In genomic region chr18:35936951-35937350, GRCh38 we compare ENCODE assay signal across 18 cellular contexts.
"Had no signal": no experiment of that assay in that cellular context is flagged by ENCODE, and none has a peak within 500 bp of the region (broad histone marks: within the 10 kb centered on the region; RNA-seq: fewer than 3 reads in every experiment).

No MANE protein-coding gene starts in this region.

- H3K4me3 Mint-ChIP-seq: activated CD4-positive, alpha-beta T cell treated with anti-CD3 and anti-CD28 coated beads, Interleukin-2, amount 10 ng/mL, durations not matched to agents 7 days and 5 days; activated naive CD4-positive, alpha-beta T cell treated with anti-CD3 and anti-CD28 coated beads for 36 hours; activated naive CD8-positive, alpha-beta T cell treated with anti-CD3 and anti-CD28 coated beads, Interleukin-2, amount 50 U/mL, for 24 hours; activated T-cell treated with anti-CD3 and anti-CD28 coated beads, Interleukin-2, amount 50 U/mL, for 4 hours; nephron progenitor cell; stimulated activated naive CD8-positive, alpha-beta T cell treated with anti-CD3 and anti-CD28 coated beads, Interleukin-15, amount 100 ng/mL, for 72 hours had no signal

- H3K4me1 ChIP-seq: lower lobe of right lung had no signal

- H3K27me3 ChIP-seq: foreskin keratinocyte, hepatocyte had no signal

- H3K27ac ChIP-seq: foreskin keratinocyte, hepatocyte, lower lobe of right lung had no signal

- H3K36me3 ChIP-seq: lower lobe of right lung had no signal

- H3K4me1 Mint-ChIP-seq: activated CD4-positive, alpha-beta T cell treated with anti-CD3 and anti-CD28 coated beads, Interleukin-2, amount 10 ng/mL, durations not matched to agents 7 days and 5 days; activated naive CD8-positive, alpha-beta T cell treated with anti-CD3 and anti-CD28 coated beads, Interleukin-2, amount 50 U/mL, for 24 hours; nephron progenitor cell; stimulated activated naive CD8-positive, alpha-beta T cell treated with anti-CD3 and anti-CD28 coated beads, Interleukin-15, amount 100 ng/mL, for 72 hours had no signal

- ATAC-seq: activated naive CD8-positive, alpha-beta T cell treated with anti-CD3 and anti-CD28 coated beads, Interleukin-2, amount 50 U/mL, for 24 hours; activated T-cell treated with anti-CD3 and anti-CD28 coated beads, Interleukin-2, amount 50 U/mL, for 4 hours; foreskin keratinocyte; left colon; stimulated activated naive CD8-positive, alpha-beta T cell treated with anti-CD3 and anti-CD28 coated beads, Interleukin-15, amount 100 ng/mL, for 72 hours had no signal

- H3K9me3 Mint-ChIP-seq: activated CD4-positive, alpha-beta T cell treated with anti-CD3 and anti-CD28 coated beads, Interleukin-2, amount 10 ng/mL, durations not matched to agents 7 days and 5 days; activated naive CD4-positive, alpha-beta T cell treated with anti-CD3 and anti-CD28 coated beads for 36 hours; activated naive CD8-positive, alpha-beta T cell treated with anti-CD3 and anti-CD28 coated beads, Interleukin-2, amount 50 U/mL, for 24 hours; activated T-cell treated with anti-CD3 and anti-CD28 coated beads, Interleukin-2, amount 50 U/mL, for 4 hours; stimulated activated naive CD8-positive, alpha-beta T cell treated with anti-CD3 and anti-CD28 coated beads, Interleukin-15, amount 100 ng/mL, for 72 hours had no signal

- H3K27ac Mint-ChIP-seq: activated CD4-positive, alpha-beta T cell treated with anti-CD3 and anti-CD28 coated beads, Interleukin-2, amount 10 ng/mL, durations not matched to agents 7 days and 5 days; activated naive CD4-positive, alpha-beta T cell treated with anti-CD3 and anti-CD28 coated beads for 36 hours; activated naive CD8-positive, alpha-beta T cell treated with anti-CD3 and anti-CD28 coated beads, Interleukin-2, amount 50 U/mL, for 24 hours; nephron progenitor cell; progenitor cell of endocrine pancreas; stimulated activated naive CD8-positive, alpha-beta T cell treated with anti-CD3 and anti-CD28 coated beads, Interleukin-15, amount 100 ng/mL, for 72 hours had no signal

- DNase-seq: activated CD4-positive, alpha-beta T cell treated with anti-CD3 and anti-CD28 coated beads, Interleukin-2, amount 10 ng/mL, durations not matched to agents 7 days and 5 days; activated CD4-positive, CD25-positive, alpha-beta regulatory T cell; activated CD8-positive, alpha-beta memory T cell treated with anti-CD3 and anti-CD28 coated beads, Interleukin-2, amount 50 U/mL, for 4 hours; activated naive CD4-positive, alpha-beta T cell treated with anti-CD3 and anti-CD28 coated beads for 36 hours; activated naive CD8-positive, alpha-beta T cell treated with anti-CD3 and anti-CD28 coated beads, Interleukin-2, amount 50 U/mL, for 24 hours; activated T-cell treated with anti-CD3 and anti-CD28 coated beads, Interleukin-2, amount 50 U/mL, for 4 hours; aorta; cerebellar nuclear complex; effector CD4-positive, alpha-beta T cell; foreskin keratinocyte; left colon; lower lobe of right lung; midbrain; nephron progenitor cell; stimulated activated CD4-positive, alpha-beta T cell treated with anti-CD3 and anti-CD28 coated beads, Interleukin-2, amount 100 ng/mL, for 48 hours; stimulated activated naive CD8-positive, alpha-beta T cell treated with anti-CD3 and anti-CD28 coated beads, Interleukin-15, amount 100 ng/mL, for 72 hours had no signal

- H3K9me3 ChIP-seq: lower lobe of right lung had no signal

- H3K27me3 Mint-ChIP-seq: progenitor cell of endocrine pancreas; stimulated activated naive CD8-positive, alpha-beta T cell treated with anti-CD3 and anti-CD28 coated beads, Interleukin-15, amount 100 ng/mL, for 72 hours had no signal

- H3K4me3 ChIP-seq: hepatocyte, lower lobe of right lung had no signal
